Comparison of ENCODE assay signal across 8 cellular contexts in genomic region chr1:155309423-155310021, GRCh38. TPM values are rescaled to one million over a fixed set of nuclear protein-coding genes. Genes with fewer than 3 reads are reported as not detected.
DNase-seq lines count a peak whose midpoint lies in the region; FAIRE-seq and TF ChIP-seq lines count a peak whose summit lies in the region.

No MANE protein-coding gene starts in this region.

- H3K4me2 ChIP-seq in BLaER1 treated with 17β-estradiol and CSF1 and Interleukin-3, amounts not matched to agents 10 nM and 100 nM, result peak overlapping the region; percentile 91 to 99 (median 98)
- H3K4me2 ChIP-seq in astrocyte (ENCODE audit: low read length), result peak overlapping the region; percentile 93

- 0 to 10% (median 7%) methylated on average over 2 to 11 of the region's 11 CpGs for WGBS in stomach, 5 donors

- H3K9me3 ChIP-seq in BLaER1 treated with 17β-estradiol and CSF1 and Interleukin-3, amounts not matched to agents 10 nM and 100 nM (replicated peaks in 1 of 11), result no peaks in the 10 kb centered on the region
- H3K9me3 ChIP-seq in astrocyte (ENCODE audit: insufficient read depth, low read depth, low read length) (no peaks in the 10 kb centered on the region), stomach (no peaks in the 10 kb centered on the region)

- peak overlapping the region; percentile 98 for H3K27ac Mint-ChIP-seq in astrocyte (ENCODE audit: unreplicated experiment)

- H3K27me3 Mint-ChIP-seq in astrocyte (ENCODE audit: low read depth, unreplicated experiment), result no peaks in the 10 kb centered on the region

- peaks cover 44% of the 10 kb centered on the region for H3K79me2 ChIP-seq in astrocyte (ENCODE audit: insufficient read depth, low read length)

- peaks cover 2% of the 10 kb centered on the region for H3K9me3 Mint-ChIP-seq in astrocyte (ENCODE audit: unreplicated experiment)

- DNase-seq in HUDEP-2 (lab: John Stamatoyannopoulos, UW; ENCODE audit: unreplicated experiment in 76 of 76), result peak in 42 of 76 experiments; percentile 18 to 62 (median 45)
- DNase-seq in astrocyte (ENCODE audit: low read depth), result no peak
- no peak for DNase-seq in kidney epithelial cell (ENCODE audit: low read depth)
- peak; percentile 65 for DNase-seq in stomach
- no peak for DNase-seq in hippocampal formation (lab: John Stamatoyannopoulos, UW)
- no peak for DNase-seq in ecto neural progenitor cell (ENCODE audit: low spot score)
- DNase-seq in GM12891 (ENCODE audit: insufficient read length, low spot score), result no peak

- peaks cover 15% of the 10 kb centered on the region for H3K4me1 Mint-ChIP-seq in astrocyte (ENCODE audit: low read depth, unreplicated experiment)

- H3K36me3 ChIP-seq in BLaER1 treated with 17β-estradiol and CSF1 and Interleukin-3, amounts not matched to agents 10 nM and 100 nM, result peaks cover 26 to 47% (median 44%) of the 10 kb centered on the region in 11 experiments
- H3K36me3 ChIP-seq in astrocyte (ENCODE audit: insufficient read depth, low read length) (peaks cover 7% of the 10 kb centered on the region), kidney epithelial cell (ENCODE audit: control insufficient read depth, insufficient read depth, low read length) (peaks cover 4% of the 10 kb centered on the region), stomach (peaks cover 0 to 32% (median 28%) of the 10 kb centered on the region in 4 donors)

- FAIRE-seq in astrocyte (lab: Jason Lieb, UNC) (no peak), GM12891 (lab: Jason Lieb, UNC) (no peak)

- H3K27me3 ChIP-seq in BLaER1 treated with 17β-estradiol and CSF1 and Interleukin-3, amounts not matched to agents 10 nM and 100 nM, result no peaks in the 10 kb centered on the region
- H3K27me3 ChIP-seq in astrocyte (ENCODE audit: insufficient read depth, low read length), result no peaks in the 10 kb centered on the region
- H3K27me3 ChIP-seq in kidney epithelial cell (ENCODE audit: control insufficient read depth, insufficient read depth, low read length), result no peaks in the 10 kb centered on the region
- no peaks in the 10 kb centered on the region for H3K27me3 ChIP-seq in stomach

- H3K36me3 Mint-ChIP-seq in astrocyte (ENCODE audit: low read depth, unreplicated experiment), result no peaks in the 10 kb centered on the region

- intact Hi-C loops in stomach (cut with DNase I; ENCODE audit: low total_unique reads), result no loop called here

- H2AFZ ChIP-seq in astrocyte (ENCODE audit: low read depth, low read length), result peak overlapping the region; percentile 72

- TF ChIP-seq CTCF in astrocyte (IDR thresholded peaks at IDR 0.05; ENCODE audit: insufficient read depth, low read depth, low read length), result no peak
- TF ChIP-seq CTCF in kidney epithelial cell (IDR thresholded peaks at IDR 0.05; ENCODE audit: insufficient read depth, low read length, poor library complexity, severe bottlenecking), result no peak
- TF ChIP-seq CTCF in stomach (IDR thresholded peaks at IDR 0.05), result no peak

- H3K4me3 ChIP-seq in BLaER1 treated with 17β-estradiol and CSF1 and Interleukin-3, amounts not matched to agents 10 nM and 100 nM, result peak overlapping the region; percentile 81 to 100 (median 94)
- H3K4me3 ChIP-seq in astrocyte (ENCODE audit: insufficient read depth, low read depth, low read length) (peak overlapping the region; percentile 94), kidney epithelial cell (ENCODE audit: low read depth, low read length) (peak overlapping the region; percentile 84), stomach (peak overlapping the region; percentile 59 to 80 (median 70))

- peaks cover 23 to 36% (median 31%) of the 10 kb centered on the region in 10 experiments for H3K4me1 ChIP-seq in BLaER1 treated with 17β-estradiol and CSF1 and Interleukin-3, amounts not matched to agents 10 nM and 100 nM
- H3K4me1 ChIP-seq in astrocyte (ENCODE audit: insufficient read depth, low read length), result peaks cover 8% of the 10 kb centered on the region
- H3K4me1 ChIP-seq in stomach, result peaks cover 17 to 34% (median 28%) of the 10 kb centered on the region in 4 donors

- peak overlapping the region; percentile 98 for H3K4me3 Mint-ChIP-seq in astrocyte (ENCODE audit: unreplicated experiment)

- no peak for TF ChIP-seq EP300 in stomach (IDR thresholded peaks at IDR 0.05)

- peak overlapping the region; percentile 88 to 97 (median 92) for H3K9ac ChIP-seq in BLaER1 treated with 17β-estradiol and CSF1 and Interleukin-3, amounts not matched to agents 10 nM and 100 nM
- H3K9ac ChIP-seq in astrocyte (ENCODE audit: low read length), result peak overlapping the region; percentile 97

- H4K20me1 ChIP-seq in BLaER1 treated with 17β-estradiol and CSF1 and Interleukin-3, amounts not matched to agents 10 nM and 100 nM, result peaks cover 0 to 30% (median 0%) of the 10 kb centered on the region in 11 experiments; a peak in 4 of 22 replicates
- H4K20me1 ChIP-seq in astrocyte (ENCODE audit: insufficient read depth, low read length), result peaks cover 20% of the 10 kb centered on the region

- TF ChIP-seq POLR2A in stomach (IDR thresholded peaks at IDR 0.05) (no peak), GM12891 (IDR thresholded peaks at IDR 0.05; ENCODE audit: low read depth, low read length) (no peak)

- peak overlapping the region; percentile 77 to 92 (median 89) for H3K27ac ChIP-seq in BLaER1 treated with 17β-estradiol and CSF1 and Interleukin-3, amounts not matched to agents 10 nM and 100 nM
- H3K27ac ChIP-seq in astrocyte (ENCODE audit: low read depth, low read length) (peak overlapping the region; percentile 81), stomach (peak overlapping the region; percentile 84 to 92 (median 90))

TF ChIP-seq in GM12891, 5 proteins besides CTCF, POLR2A, EP300 and RAD21:
- no peak for TF ChIP-seq TAF1 (IDR thresholded peaks at IDR 0.05; ENCODE audit: low read depth, low read length)
- no peak for TF ChIP-seq POU2F2 (IDR thresholded peaks at IDR 0.05; ENCODE audit: low read depth, low read length)
- no peak for TF ChIP-seq PAX5 (IDR thresholded peaks at IDR 0.05; ENCODE audit: insufficient read depth, low read length, severe bottlenecking)
- TF ChIP-seq POLR2AphosphoS5 (IDR thresholded peaks at IDR 0.05; ENCODE audit: low read depth, low read length), result no peak
- no peak for TF ChIP-seq SPI1 (IDR thresholded peaks at IDR 0.05; ENCODE audit: low read depth, low read length)
TF ChIP-seq in GM12891: peak in this region for 0.

RNA-seq across cellular contexts. Expression of gene FDPS, which starts 0.9 kb away (rescaled TPM):
- 153 and 217 TPM in 2 replicates for total RNA-seq in astrocyte
- 248 and 271 TPM in 2 replicates for total RNA-seq in kidney epithelial cell
- 100 to 1,000 TPM in 1 of 5 donors, 10 to 100 TPM in 4; 27.7 to 223 (median 72.4) TPM for total RNA-seq in stomach
- 100 to 1,000 TPM; 149 to 229 (median 199) TPM for polyA plus RNA-seq in stomach
- 359 TPM for polyA plus RNA-seq in GM12891 (2012; ENCODE audit: low read depth, missing spikeins)

RNA-seq across cellular contexts. Expression of gene PKLR, which starts 8.3 kb away (rescaled TPM):
- total RNA-seq in astrocyte, result not detected in 2 replicates
- total RNA-seq in kidney epithelial cell, result not detected in 2 replicates
- total RNA-seq in stomach, result 1 to 10 TPM in 1 of 5 donors, not detected in 4; 4.6 TPM
- not detected for polyA plus RNA-seq in stomach
- 0.05 TPM for polyA plus RNA-seq in GM12891 (2012; ENCODE audit: low read depth, missing spikeins)

RNA-seq across cellular contexts. Expression of gene RUSC1, which starts 11.2 kb away (rescaled TPM):
- total RNA-seq in astrocyte (48.0 and 48.7 TPM in 2 replicates), kidney epithelial cell (38.1 and 38.3 TPM in 2 replicates), stomach (100 to 1,000 TPM in 1 of 5 donors, 10 to 100 TPM in 3, 1 to 10 TPM in 1; 9.5 to 164 (median 31.3) TPM)
- 10 to 100 TPM; 25.6 to 32.7 (median 31.4) TPM for polyA plus RNA-seq in stomach
- 8.1 TPM for polyA plus RNA-seq in GM12891 (2012; ENCODE audit: low read depth, missing spikeins)

RNA-seq across cellular contexts. Expression of gene HCN3, which starts 32.3 kb away (rescaled TPM):
- 3.4 and 3.6 TPM in 2 replicates for total RNA-seq in astrocyte
- total RNA-seq in kidney epithelial cell, result 2.8 and 3.8 TPM in 2 replicates
- 10 to 100 TPM in 1 of 5 donors, 1 to 10 TPM in 4; 1.1 to 13.6 (median 2.7) TPM for total RNA-seq in stomach
- 1 to 10 TPM in 2 of 3 donors, under 1 TPM in 1; 0.46 to 3.1 (median 1.1) TPM for polyA plus RNA-seq in stomach
- polyA plus RNA-seq in GM12891 (2012; ENCODE audit: low read depth, missing spikeins), result 1.6 TPM

RNA-seq across cellular contexts. Expression of gene CLK2, which starts 36.2 kb away (rescaled TPM):
- total RNA-seq in astrocyte (31.7 and 36.1 TPM in 2 replicates), kidney epithelial cell (21.7 and 24.2 TPM in 2 replicates), stomach (10 to 100 TPM; 29.7 to 77.6 (median 53.6) TPM)
- polyA plus RNA-seq in stomach, result 10 to 100 TPM; 16.0 to 46.4 (median 17.0) TPM
- polyA plus RNA-seq in GM12891 (2012; ENCODE audit: low read depth, missing spikeins), result 35.8 TPM

Comparison
In these comparisons a context has a peak if more than half of its experiments do, and no peak if none do; other contexts are left out.
1. DNase-seq: peak in HUDEP-2 (42 of 76) and stomach (single experiment); none in astrocyte (single experiment), kidney epithelial cell (single experiment), hippocampal formation (0 of 2), ecto neural progenitor cell (single experiment) and GM12891 (single experiment).
2. Peak in every context shown above with its lines, with median percentiles within 50 percentile points of each other: H3K27ac ChIP-seq and H3K4me3 ChIP-seq.